8 cellular contexts compared by ENCODE assay signal in the genomic region with DNA sequence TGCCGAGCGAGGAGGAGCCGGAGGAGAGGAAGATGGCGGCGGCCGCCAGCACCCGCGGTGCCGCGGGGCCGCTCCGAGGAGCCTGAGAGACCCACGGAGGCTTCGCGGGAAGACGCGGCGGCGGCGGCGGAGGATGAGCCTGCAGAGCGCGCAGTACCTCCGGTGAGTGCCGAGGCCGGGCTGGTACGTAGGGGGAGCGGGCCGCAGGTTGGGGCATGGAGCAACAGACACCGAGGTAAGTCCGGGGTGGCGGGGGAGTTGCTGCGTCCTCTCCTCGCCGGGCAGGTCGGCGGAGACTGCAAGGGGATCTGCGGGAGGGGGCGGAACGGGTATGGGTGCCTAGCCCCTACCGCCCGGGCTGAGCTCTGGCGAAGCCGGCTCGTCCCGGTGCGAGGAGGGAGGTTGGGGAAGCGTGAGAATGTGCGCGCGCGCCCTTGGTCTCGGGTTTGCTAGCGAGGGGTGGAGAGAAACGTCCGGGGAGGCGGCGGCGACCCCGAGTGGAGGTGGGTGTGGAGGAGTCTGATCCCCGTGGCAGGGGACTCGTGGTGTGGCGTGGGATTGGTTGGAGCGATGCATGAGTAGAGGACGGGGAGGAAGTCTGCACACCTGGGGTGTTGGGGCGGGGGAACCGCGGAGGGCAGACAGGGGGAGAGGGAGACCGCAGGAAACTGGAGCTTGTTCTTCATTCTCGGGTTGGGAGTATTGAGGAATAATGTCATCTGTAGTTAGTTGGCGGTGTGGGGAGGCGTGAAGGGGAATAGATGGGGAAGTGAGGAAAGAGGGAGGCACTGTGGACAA. TPM values are rescaled to one million over a fixed set of nuclear protein-coding genes. Genes with fewer than 3 reads are reported as not detected.
DNase-seq lines count a peak whose midpoint lies in the region; ATAC-seq lines count a peak whose summit lies in the region.

A gene with protein sequence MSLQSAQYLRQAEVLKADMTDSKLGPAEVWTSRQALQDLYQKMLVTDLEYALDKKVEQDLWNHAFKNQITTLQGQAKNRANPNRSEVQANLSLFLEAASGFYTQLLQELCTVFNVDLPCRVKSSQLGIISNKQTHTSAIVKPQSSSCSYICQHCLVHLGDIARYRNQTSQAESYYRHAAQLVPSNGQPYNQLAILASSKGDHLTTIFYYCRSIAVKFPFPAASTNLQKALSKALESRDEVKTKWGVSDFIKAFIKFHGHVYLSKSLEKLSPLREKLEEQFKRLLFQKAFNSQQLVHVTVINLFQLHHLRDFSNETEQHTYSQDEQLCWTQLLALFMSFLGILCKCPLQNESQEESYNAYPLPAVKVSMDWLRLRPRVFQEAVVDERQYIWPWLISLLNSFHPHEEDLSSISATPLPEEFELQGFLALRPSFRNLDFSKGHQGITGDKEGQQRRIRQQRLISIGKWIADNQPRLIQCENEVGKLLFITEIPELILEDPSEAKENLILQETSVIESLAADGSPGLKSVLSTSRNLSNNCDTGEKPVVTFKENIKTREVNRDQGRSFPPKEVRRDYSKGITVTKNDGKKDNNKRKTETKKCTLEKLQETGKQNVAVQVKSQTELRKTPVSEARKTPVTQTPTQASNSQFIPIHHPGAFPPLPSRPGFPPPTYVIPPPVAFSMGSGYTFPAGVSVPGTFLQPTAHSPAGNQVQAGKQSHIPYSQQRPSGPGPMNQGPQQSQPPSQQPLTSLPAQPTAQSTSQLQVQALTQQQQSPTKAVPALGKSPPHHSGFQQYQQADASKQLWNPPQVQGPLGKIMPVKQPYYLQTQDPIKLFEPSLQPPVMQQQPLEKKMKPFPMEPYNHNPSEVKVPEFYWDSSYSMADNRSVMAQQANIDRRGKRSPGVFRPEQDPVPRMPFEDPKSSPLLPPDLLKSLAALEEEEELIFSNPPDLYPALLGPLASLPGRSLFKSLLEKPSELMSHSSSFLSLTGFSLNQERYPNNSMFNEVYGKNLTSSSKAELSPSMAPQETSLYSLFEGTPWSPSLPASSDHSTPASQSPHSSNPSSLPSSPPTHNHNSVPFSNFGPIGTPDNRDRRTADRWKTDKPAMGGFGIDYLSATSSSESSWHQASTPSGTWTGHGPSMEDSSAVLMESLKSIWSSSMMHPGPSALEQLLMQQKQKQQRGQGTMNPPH (plus strand): TSS at position 12 of the 798 bp plus-strand sequence. CDS start 122 bp downstream, at position 134.

- H3K9ac ChIP-seq in mesenchymal stem cell (ENCODE audit: low read length), result peak within 1 kb of the TSS; percentile 99

- H3K27ac Mint-ChIP-seq in activated CD4-positive, alpha-beta T cell treated with anti-CD3 and anti-CD28 coated beads, Interleukin-2, amount 10 ng/mL, durations not matched to agents 7 days and 5 days, result peak within 1 kb of the TSS; percentile 99

- WGBS in mesenchymal stem cell, result 1% methylated on average over 68 of the region's 72 CpGs

- H3K36me3 Mint-ChIP-seq in activated CD4-positive, alpha-beta T cell treated with anti-CD3 and anti-CD28 coated beads, Interleukin-2, amount 10 ng/mL, durations not matched to agents 7 days and 5 days (ENCODE audit: low read depth), result peaks cover 16% of the 10 kb centered on the region

- peak within 1 kb of the TSS; percentile 99 for H4K8ac ChIP-seq in mesenchymal stem cell (ENCODE audit: low read length)

- H2AK5ac ChIP-seq in mesenchymal stem cell (ENCODE audit: low read length, severe bottlenecking), result no peak within 1 kb of the TSS

- CTCF ChIA-PET in activated CD4-positive, alpha-beta T cell treated with anti-CD3 and anti-CD28 coated beads, Interleukin-2, amount 10 ng/mL, durations not matched to agents 7 days and 5 days (lab: Charles Lee), result interaction anchor here (0.6 kb wide), 2 partner anchors 202 to 1683 kb away, joined by 3 read pairs; no protein-coding TSS in a partner anchor

- peak within 1 kb of the TSS; percentile 99 for H2AFZ ChIP-seq in mesenchymal stem cell (ENCODE audit: low read depth, low read length)

- POLR2A ChIA-PET in activated CD4-positive, alpha-beta T cell treated with anti-CD3 and anti-CD28 coated beads, Interleukin-2, amount 10 ng/mL, durations not matched to agents 7 days and 5 days (lab: Charles Lee), result interaction anchor here (0.7 to 0.8 kb wide), 2 partner anchors 79 to 108 kb away, joined by 3 read pairs; no protein-coding TSS in a partner anchor

- no peaks in the 10 kb centered on the region for H3K9me3 Mint-ChIP-seq in activated CD4-positive, alpha-beta T cell treated with anti-CD3 and anti-CD28 coated beads, Interleukin-2, amount 10 ng/mL, durations not matched to agents 7 days and 5 days

- peak within 1 kb of the TSS; percentile 98 to 100 for H3K18ac ChIP-seq in mesenchymal stem cell (ENCODE audit: low read depth in 1 of 2, low read length in 2 of 2)

- peak within 1 kb of the TSS; percentile 90 to 100 for H3K4me3 ChIP-seq in mesenchymal stem cell (ENCODE audit: insufficient read depth in 1 of 2, low read depth in 1 of 2, low read length in 2 of 2)

- peaks cover 0 to 4% of the 10 kb centered on the region in 2 experiments for H3K36me3 ChIP-seq in mesenchymal stem cell (ENCODE audit: control insufficient read depth in 1 of 2, insufficient read depth in 2 of 2, low read depth in 1 of 2, low read length in 2 of 2)

- peak within 1 kb of the TSS; percentile 95 to 97 for H3K4ac ChIP-seq in mesenchymal stem cell (ENCODE audit: low read depth in 1 of 2, low read length in 2 of 2)

- H2BK15ac ChIP-seq in mesenchymal stem cell (ENCODE audit: low read depth, poor library complexity, severe bottlenecking), result peak within 1 kb of the TSS; percentile 82

- peak within 1 kb of the TSS; percentile 97 for H3K27ac ChIP-seq in mesenchymal stem cell (ENCODE audit: low read length, poor library complexity, severe bottlenecking)

- peak within 1 kb of the TSS; percentile 98 for H3K4me3 Mint-ChIP-seq in activated CD4-positive, alpha-beta T cell treated with anti-CD3 and anti-CD28 coated beads, Interleukin-2, amount 10 ng/mL, durations not matched to agents 7 days and 5 days

- H3K23ac ChIP-seq in mesenchymal stem cell (ENCODE audit: low read length in 2 of 2), result peak within 1 kb of the TSS in 1 of 2 experiments; percentile 96

- no peaks in the 10 kb centered on the region for H3K9me3 ChIP-seq in mesenchymal stem cell (ENCODE audit: control insufficient read depth, low read length)

- no peaks in the 10 kb centered on the region for H3K27me3 ChIP-seq in mesenchymal stem cell (ENCODE audit: control insufficient read depth in 1 of 2, insufficient read depth in 1 of 2, low read length in 2 of 2)

- peak within 1 kb of the TSS; percentile 97 for H2BK5ac ChIP-seq in mesenchymal stem cell (ENCODE audit: low read depth, low read length, poor library complexity, severe bottlenecking)

- H4K91ac ChIP-seq in mesenchymal stem cell (ENCODE audit: low read length), result peak within 1 kb of the TSS; percentile 98

- ATAC-seq in GM21717 (IDR thresholded peaks at IDR 0.05; ENCODE audit: unreplicated experiment), result peak; percentile 16

- peaks cover 28% of the 10 kb centered on the region for H3K4me1 Mint-ChIP-seq in activated CD4-positive, alpha-beta T cell treated with anti-CD3 and anti-CD28 coated beads, Interleukin-2, amount 10 ng/mL, durations not matched to agents 7 days and 5 days

- no peaks in the 10 kb centered on the region for H3K27me3 Mint-ChIP-seq in activated CD4-positive, alpha-beta T cell treated with anti-CD3 and anti-CD28 coated beads, Interleukin-2, amount 10 ng/mL, durations not matched to agents 7 days and 5 days

- H2BK12ac ChIP-seq in mesenchymal stem cell (ENCODE audit: low read length in 2 of 2), result peak within 1 kb of the TSS in 1 of 2 experiments; percentile 79

- H3K4me1 ChIP-seq in mesenchymal stem cell (ENCODE audit: control insufficient read depth, insufficient read depth, low read depth, low read length), result peaks cover 4% of the 10 kb centered on the region

- DNase-seq in ELR (ENCODE audit: low read depth) (peak; percentile 50), LHCN-M2 (ENCODE audit: low read depth) (peak; percentile 11), dermis microvascular lymphatic vessel endothelial cell (ENCODE audit: low read depth in 2 of 2) (peak in 1 of 2 donors; percentile 42), mesenchymal stem cell (peak; percentile 59), ecto neural progenitor cell (ENCODE audit: low spot score) (no peak)
- DNase-seq in activated CD4-positive, alpha-beta T cell treated with anti-CD3 and anti-CD28 coated beads, Interleukin-2, amount 10 ng/mL, durations not matched to agents 7 days and 5 days, result peak; percentile 67
- DNase-seq in stimulated activated CD8-positive, alpha-beta memory T cell treated with anti-CD3 and anti-CD28 coated beads, Interleukin-12 subunit alpha, Interleukin-12 subunit beta, amount 100 ng/mL, for 4 hours (ENCODE audit: low read depth), result peak; percentile 42

- H2BK120ac ChIP-seq in mesenchymal stem cell (ENCODE audit: low read depth, low read length), result peak within 1 kb of the TSS; percentile 93

- H3K79me1 ChIP-seq in mesenchymal stem cell (replicated peaks; ENCODE audit: low read length, poor library complexity, severe bottlenecking), result peaks cover 6% of the 10 kb centered on the region

- peak within 1 kb of the TSS in 1 of 2 experiments; percentile 100 for H3K14ac ChIP-seq in mesenchymal stem cell (ENCODE audit: low read length in 2 of 2)

- peak within 1 kb of the TSS; percentile 79 for H3K4me2 ChIP-seq in mesenchymal stem cell (ENCODE audit: low read length, poor library complexity, severe bottlenecking)

RNA-seq across cellular contexts. Expression of the gene that starts here (rescaled TPM):
- total RNA-seq in LHCN-M2 (2014; rRNA removed), result 18.8 and 30.1 TPM in 2 replicates
- polyA plus RNA-seq in LHCN-M2 (2012), result 19.9 TPM
- total RNA-seq in activated CD4-positive, alpha-beta T cell treated with anti-CD3 and anti-CD28 coated beads, Interleukin-2, amount 10 ng/mL, durations not matched to agents 7 days and 5 days, result 10 to 100 TPM; 72.4 to 87.3 TPM
- total RNA-seq in dermis microvascular lymphatic vessel endothelial cell, result 11.8 and 15.0 TPM in 2 replicates
- polyA plus RNA-seq in mesenchymal stem cell (2013, experiment 1 of 2), result 30.6 TPM
- polyA plus RNA-seq in mesenchymal stem cell (2013, experiment 2 of 2), result 29.4 TPM
